Comparison of ENCODE assay signal across 8 cellular contexts in genomic region chr17:81926451-81927144, GRCh38. TPM values are rescaled to one million over a fixed set of nuclear protein-coding genes. Genes with fewer than 3 reads are reported as not detected.
A peak's percentile ranks its signal among the peaks of the same experiment; 100 is the strongest.
DNase-seq lines count a peak whose midpoint lies in the region; ATAC-seq and TF ChIP-seq lines count a peak whose summit lies in the region.

No MANE protein-coding gene starts in this region.

- peaks cover 61% of the 10 kb centered on the region for H3K79me2 ChIP-seq in HCT116 (ENCODE audit: insufficient read depth, low read length)

- intact Hi-C loops in HCT116 (cut with micrococcal nuclease), result loop anchor here (5.0 kb wide), 1 partner anchor 54 kb away; the partner anchor contains the start of gene ARHGDIA

- BruUV-seq in HCT116 (replicated peaks; lab: Mats Ljungman, UMichigan), result TSS peak; percentile 38

- no peaks in the 10 kb centered on the region for H3K9me2 ChIP-seq in HCT116 (ENCODE audit: insufficient read depth)

- POLR2A ChIA-PET in HCT116 (lab: Charles Lee), result interaction anchor here (0.8 to 4.6 kb wide), 6 partner anchors 10 to 66 kb away, joined by 3 to 18 read pairs (median 4); partner anchors contain the start of genes P4HB and PYCR1

- H2AFZ ChIP-seq in HCT116 (ENCODE audit: low read depth, low read length, poor library complexity, severe bottlenecking), result no peak overlapping the region

- H4K20me1 ChIP-seq in HCT116 (ENCODE audit: insufficient read depth), result no peaks in the 10 kb centered on the region

- peak overlapping the region; percentile 91 for H3K9ac ChIP-seq in HCT116 (ENCODE audit: low read length)

- H3K27ac ChIP-seq in HCT116 (ENCODE audit: low read depth, low read length) (peak overlapping the region; percentile 97), ectodermal cell (ENCODE audit: insufficient read depth, low read depth, low read length, poor library complexity, severe bottlenecking) (peak overlapping the region; percentile 76), lung (ENCODE audit: low read depth in 1 of 2, low read length in 1 of 2) (peak overlapping the region; percentile 89 to 90)

- H3K9me3 ChIP-seq in HCT116 (ENCODE audit: control insufficient read depth in 1 of 2, insufficient read depth in 1 of 2, low read depth in 1 of 2, low read length in 2 of 2), result no peaks in the 10 kb centered on the region
- H3K9me3 ChIP-seq in ectodermal cell (ENCODE audit: control insufficient read depth, low read length), result no peaks in the 10 kb centered on the region
- H3K9me3 ChIP-seq in lung (ENCODE audit: control insufficient read depth in 2 of 2, insufficient read depth in 1 of 2, low read length in 1 of 2), result no peaks in the 10 kb centered on the region

- RAD21 ChIA-PET in HCT116 (lab: Charles Lee; ENCODE audit: low non-redundant PET in 1 of 2, low total read pairs in 2 of 2, uncharacterized antibody in 2 of 2, unreplicated experiment in 2 of 2), result interaction anchor here in 1 of 2 experiments (0.9 to 1.0 kb wide), 2 partner anchors 14 to 27 kb away, joined by 3 to 4 read pairs; no protein-coding TSS in a partner anchor

- H3K4me3 ChIP-seq in HCT116 (replicated peaks in 1 of 2; ENCODE audit: low read depth in 1 of 2, low read length in 2 of 2) (peak overlapping the region; percentile 89 to 93), ectodermal cell (ENCODE audit: insufficient read depth, low read depth, low read length) (peak overlapping the region; percentile 67), lung (peak overlapping the region; percentile 83)

- TF ChIP-seq CTCF in HCT116 (IDR thresholded peaks at IDR 0.05 in 2 of 3, conservative IDR thresholded peaks at IDR 0.05 in 1 of 3; ENCODE audit: borderline replicate concordance in 1 of 3, insufficient read depth in 1 of 3, low read depth in 2 of 3, low read length in 2 of 3) (no peak), lung (IDR thresholded peaks at IDR 0.05; ENCODE audit: control extremely low read depth, extremely low read depth) (no peak)

- H3K36me3 ChIP-seq in HCT116 (ENCODE audit: control insufficient read depth in 1 of 2, insufficient read depth in 2 of 2, low read length in 2 of 2), result peaks cover 6 to 14% of the 10 kb centered on the region in 2 experiments; a peak in 3 of 4 replicates
- no peaks in the 10 kb centered on the region for H3K36me3 ChIP-seq in ectodermal cell (ENCODE audit: control insufficient read depth, insufficient read depth, low read length)
- H3K36me3 ChIP-seq in lung (ENCODE audit: control insufficient read depth in 2 of 2, insufficient read depth in 2 of 2, low read length in 2 of 2), result peaks cover 0 to 12% of the 10 kb centered on the region in 2 donors

- CTCF ChIA-PET in HCT116 (lab: Charles Lee), result interaction anchor here (1.0 to 2.1 kb wide), 5 partner anchors 10 to 111 kb away, joined by 3 to 7 read pairs (median 5); partner anchors contain the start of gene DCXR

- H3K4me1 ChIP-seq in HCT116 (ENCODE audit: control insufficient read depth in 1 of 2, insufficient read depth in 2 of 2, low read length in 2 of 2) (peaks cover 41 to 66% of the 10 kb centered on the region in 2 experiments), ectodermal cell (ENCODE audit: control insufficient read depth, insufficient read depth, low read length) (peaks cover 32% of the 10 kb centered on the region), lung (ENCODE audit: control insufficient read depth in 2 of 2, insufficient read depth in 2 of 2, low read length in 2 of 2) (peaks cover 12 to 33% of the 10 kb centered on the region in 2 donors)

- DNase-seq in EL, result peak; percentile 91
- DNase-seq in HCT116 (ENCODE audit: low read depth, low spot score), result peak; percentile 47
- peak; percentile 30 for DNase-seq in NCI-H345 treated with DMSO at 0.1 percent for 48 hours (lab: John Stamatoyannopoulos, UW; ENCODE audit: unreplicated experiment)
- DNase-seq in activated CD4-positive, alpha-beta T cell treated with anti-CD3 and anti-CD28 coated beads, Interleukin-2, amount 50 U/mL, for 24 hours (ENCODE audit: low read depth in 1 of 2, low spot score in 1 of 2), result peak; percentile 55 to 59
- peak; percentile 79 for DNase-seq in lung (ENCODE audit: low spot score)
- peak; percentile 37 for DNase-seq in stimulated activated CD8-positive, alpha-beta memory T cell treated with anti-CD3 and anti-CD28 coated beads, Interleukin-12 subunit alpha, Interleukin-12 subunit beta, amount 100 ng/mL, for 1 hour (ENCODE audit: low read depth)
- no peak for DNase-seq in cerebellum (ENCODE audit: low spot score)

- 1% methylated on average over 44 of the region's 44 CpGs for WGBS in ectodermal cell, 2 experiments
- WGBS in lung, 2 donors, result 1% methylated on average over 33 to 44 of the region's 44 CpGs

- peak overlapping the region; percentile 84 for H3K4me2 ChIP-seq in HCT116 (ENCODE audit: low read length)

- ATAC-seq in HCT116 (peak; percentile 42), lung (ENCODE audit: insufficient read depth, low FRiP score) (peak; percentile 46)

- TF ChIP-seq RAD21 in HCT116 (IDR thresholded peaks at IDR 0.05; ENCODE audit: low read depth), result no peak

- no peak for TF ChIP-seq POLR2A in HCT116 (IDR thresholded peaks at IDR 0.05; ENCODE audit: borderline replicate concordance, extremely low read depth, insufficient read depth, insufficient read length)

- H3K27me3 ChIP-seq in HCT116 (ENCODE audit: insufficient read depth, low read length), result no peaks in the 10 kb centered on the region
- peaks cover 17% of the 10 kb centered on the region for H3K27me3 ChIP-seq in ectodermal cell (ENCODE audit: control insufficient read depth, insufficient read depth, low read length, poor library complexity, severe bottlenecking)
- no peaks in the 10 kb centered on the region for H3K27me3 ChIP-seq in lung (ENCODE audit: control insufficient read depth, insufficient read depth)

TF ChIP-seq in HCT116, 20 proteins besides CTCF, POLR2A, EP300 and RAD21:
- TF ChIP-seq, protein P1, sequence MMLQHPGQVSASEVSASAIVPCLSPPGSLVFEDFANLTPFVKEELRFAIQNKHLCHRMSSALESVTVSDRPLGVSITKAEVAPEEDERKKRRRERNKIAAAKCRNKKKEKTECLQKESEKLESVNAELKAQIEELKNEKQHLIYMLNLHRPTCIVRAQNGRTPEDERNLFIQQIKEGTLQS (IDR thresholded peaks at IDR 0.05), result no peak
- peak; percentile 48; the same call in 1 of the 2 replicates for TF ChIP-seq POLR2AphosphoS5 (IDR thresholded peaks at IDR 0.05; ENCODE audit: low read depth, low read length)

RNA-seq across cellular contexts. Expression of gene MAFG, which starts 0.9 kb away (rescaled TPM):
- 46.8 TPM for total RNA-seq in HCT116 (2021; ENCODE audit: unreplicated experiment)
- 29.0 and 32.9 TPM in 2 replicates for polyA plus RNA-seq in HCT116 (2012)
- polyA plus RNA-seq in ectodermal cell (2013, experiment 1 of 4), result 19.5 TPM
- polyA plus RNA-seq in ectodermal cell (2013, experiment 2 of 4), result 16.7 TPM
- polyA plus RNA-seq in ectodermal cell (2013, experiment 3 of 4), result 12.0 TPM
- 12.7 TPM for polyA plus RNA-seq in ectodermal cell (2013, experiment 4 of 4)
- 10 to 100 TPM; 11.9 to 33.3 TPM for total RNA-seq in lung
- 10 to 100 TPM; 17.2 to 29.3 TPM for polyA plus RNA-seq in lung
- 9.0 TPM for total RNA-seq in cerebellum

RNA-seq across cellular contexts. Expression of gene SIRT7, which starts 8.6 kb away (rescaled TPM):
- total RNA-seq in HCT116 (2021; ENCODE audit: unreplicated experiment), result 62.6 TPM
- 43.7 and 50.8 TPM in 2 replicates for polyA plus RNA-seq in HCT116 (2012)
- 16.9 TPM for polyA plus RNA-seq in ectodermal cell (2013, experiment 1 of 4)
- polyA plus RNA-seq in ectodermal cell (2013, experiment 2 of 4), result 17.6 TPM
- 14.1 TPM for polyA plus RNA-seq in ectodermal cell (2013, experiment 3 of 4)
- polyA plus RNA-seq in ectodermal cell (2013, experiment 4 of 4), result 19.3 TPM
- total RNA-seq in lung, result 10 to 100 TPM; 14.7 to 43.4 TPM
- 10 to 100 TPM; 30.5 to 35.3 TPM for polyA plus RNA-seq in lung
- total RNA-seq in cerebellum, result 9.9 TPM

RNA-seq across cellular contexts. Expression of gene PYCR1, which starts 10.5 kb away (rescaled TPM):
- total RNA-seq in HCT116 (2021; ENCODE audit: unreplicated experiment), result 396 TPM
- polyA plus RNA-seq in HCT116 (2012), result 376 and 456 TPM in 2 replicates
- polyA plus RNA-seq in ectodermal cell (2013, experiment 1 of 4), result 87.0 TPM
- polyA plus RNA-seq in ectodermal cell (2013, experiment 2 of 4), result 77.7 TPM
- 65.9 TPM for polyA plus RNA-seq in ectodermal cell (2013, experiment 3 of 4)
- polyA plus RNA-seq in ectodermal cell (2013, experiment 4 of 4), result 71.9 TPM
- total RNA-seq in lung, result 10 to 100 TPM; 17.5 to 73.0 TPM
- polyA plus RNA-seq in lung, result 10 to 100 TPM; 21.4 to 66.0 TPM
- 21.8 TPM for total RNA-seq in cerebellum

RNA-seq across cellular contexts. Expression of gene PCYT2, which starts 15.4 kb away (rescaled TPM):
- total RNA-seq in HCT116 (2021; ENCODE audit: unreplicated experiment) (51.5 TPM), lung (10 to 100 TPM; 23.0 to 81.3 TPM), cerebellum (14.1 TPM)
- polyA plus RNA-seq in HCT116 (2012), result 44.1 and 45.7 TPM in 2 replicates
- polyA plus RNA-seq in ectodermal cell (2013, experiment 1 of 4), result 12.8 TPM
- 14.9 TPM for polyA plus RNA-seq in ectodermal cell (2013, experiment 2 of 4)
- 9.1 TPM for polyA plus RNA-seq in ectodermal cell (2013, experiment 3 of 4)
- polyA plus RNA-seq in ectodermal cell (2013, experiment 4 of 4), result 10.1 TPM
- polyA plus RNA-seq in lung, result 10 to 100 TPM; 53.8 to 91.6 TPM

RNA-seq across cellular contexts. Expression of gene MYADML2, which starts 20.4 kb away (rescaled TPM):
- total RNA-seq in HCT116 (2021; ENCODE audit: unreplicated experiment), result not detected
- 0.18 and 0.29 TPM in 2 replicates for polyA plus RNA-seq in HCT116 (2012)
- not detected for polyA plus RNA-seq in ectodermal cell (2013, experiment 1 of 4)
- polyA plus RNA-seq in ectodermal cell (2013, experiment 2 of 4), result 0.12 TPM
- 0.21 TPM for polyA plus RNA-seq in ectodermal cell (2013, experiment 3 of 4)
- 0.20 TPM for polyA plus RNA-seq in ectodermal cell (2013, experiment 4 of 4)
- total RNA-seq in lung, result not detected
- polyA plus RNA-seq in lung, result not detected
- total RNA-seq in cerebellum, result 0.36 TPM
